In the genomic region with DNA sequence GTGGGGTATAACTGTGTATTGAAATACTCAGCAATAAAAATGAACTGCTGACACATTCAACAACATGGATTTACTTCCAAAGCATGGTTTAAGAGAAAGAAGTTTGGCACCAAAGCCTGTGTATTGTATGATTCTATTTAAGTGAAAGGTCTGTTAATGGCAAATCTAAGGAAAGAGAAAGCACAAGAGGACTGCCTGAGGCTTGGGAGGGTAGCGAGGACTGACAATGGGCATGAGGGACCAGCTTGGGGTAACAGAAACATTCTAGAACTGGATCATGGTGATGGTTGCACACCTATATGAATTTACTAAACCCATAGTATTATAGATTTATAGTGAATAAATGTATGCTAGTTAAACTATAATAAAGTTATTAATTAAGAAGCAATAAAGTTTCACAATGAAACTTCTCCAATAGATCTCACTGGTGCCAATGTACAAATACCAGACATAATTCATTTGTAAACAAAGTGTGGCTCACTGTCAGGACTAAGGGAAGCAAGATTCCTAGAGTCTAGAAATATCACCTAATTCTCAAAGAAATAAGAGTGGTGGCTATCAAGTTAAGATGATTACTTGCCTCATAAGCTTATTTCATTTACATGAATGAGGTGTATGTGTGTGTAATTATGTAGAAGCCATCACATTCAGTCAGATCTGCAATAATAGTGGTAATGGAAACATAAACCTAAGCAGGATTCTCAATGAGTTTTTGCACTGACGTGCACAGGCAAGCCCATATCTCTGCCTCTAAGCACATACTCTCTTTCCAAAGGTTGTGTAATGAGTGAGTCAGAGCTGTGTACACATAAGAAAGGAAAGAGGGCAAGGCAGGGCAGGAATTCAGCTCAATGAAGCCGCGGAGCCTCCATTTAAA, we compare ENCODE assay signal across 9 cellular contexts.
DNase-seq lines count a peak whose midpoint lies in the region; ATAC-seq, FAIRE-seq and TF ChIP-seq lines count a peak whose summit lies in the region.
"Had no signal": no experiment of that assay in that cellular context is flagged by ENCODE, and none has a peak within 500 bp of the region (broad histone marks: within the 10 kb centered on the region; RNA-seq: fewer than 3 reads in every experiment).

No MANE protein-coding gene starts in this region.

- peaks cover 31% of the 10 kb centered on the region for H3K4me1 Mint-ChIP-seq in astrocyte (ENCODE audit: low read depth, unreplicated experiment)

- no peaks in the 10 kb centered on the region for H3K27me3 ChIP-seq in astrocyte (ENCODE audit: insufficient read depth, low read length)

- H2AFZ ChIP-seq in astrocyte (ENCODE audit: low read depth, low read length), result peak overlapping the region; percentile 43

- H3K4me2 ChIP-seq in astrocyte (ENCODE audit: low read length), result peak overlapping the region; percentile 62
- H3K4me2 ChIP-seq: KMS-11 had no signal

- H3K27ac ChIP-seq in astrocyte (ENCODE audit: low read depth, low read length), result peak overlapping the region; percentile 89
- H3K27ac ChIP-seq: KMS-11 had no signal

- H3K27ac Mint-ChIP-seq in astrocyte (ENCODE audit: unreplicated experiment), result peak overlapping the region; percentile 98

- FAIRE-seq in astrocyte (lab: Jason Lieb, UNC), result no peak

- H3K9me3 ChIP-seq in astrocyte (ENCODE audit: insufficient read depth, low read depth, low read length), result no peaks in the 10 kb centered on the region

- peaks cover 6% of the 10 kb centered on the region for H3K9me3 Mint-ChIP-seq in astrocyte (ENCODE audit: unreplicated experiment)

- H3K4me1 ChIP-seq in astrocyte (ENCODE audit: insufficient read depth, low read length), result peaks cover 23% of the 10 kb centered on the region

- H3K4me3 ChIP-seq in astrocyte (ENCODE audit: insufficient read depth, low read depth, low read length), result no peak overlapping the region

- no peaks in the 10 kb centered on the region for H4K20me1 ChIP-seq in astrocyte (ENCODE audit: insufficient read depth, low read length)

- no peaks in the 10 kb centered on the region for H3K36me3 ChIP-seq in astrocyte (ENCODE audit: insufficient read depth, low read length)

- ATAC-seq in GM18511 (IDR thresholded peaks at IDR 0.05; ENCODE audit: unreplicated experiment) (no peak), GM19351 (IDR thresholded peaks at IDR 0.05; ENCODE audit: unreplicated experiment) (no peak), HG03175 (IDR thresholded peaks at IDR 0.05; ENCODE audit: unreplicated experiment) (no peak)

- H3K9ac ChIP-seq in astrocyte (ENCODE audit: low read length), result peak overlapping the region; percentile 54
- H3K9ac ChIP-seq: KMS-11 had no signal

- H3K27me3 Mint-ChIP-seq in astrocyte (ENCODE audit: low read depth, unreplicated experiment), result no peaks in the 10 kb centered on the region

- DNase-seq in AG09319 (ENCODE audit: extremely low read depth, low read depth), result peak; percentile 10
- peak; percentile 96 for DNase-seq in NCI-H1105 treated with DMSO at 0.1 percent for 48 hours (lab: John Stamatoyannopoulos, UW)
- DNase-seq in astrocyte (ENCODE audit: low read depth), result peak; percentile 98
- peak; percentile 3 to 49 for DNase-seq in lung microvascular endothelial cell (ENCODE audit: low read depth in 2 of 2)
- no peak for DNase-seq in T-helper 2 cell

- TF ChIP-seq CTCF in AG09319 (IDR thresholded peaks at IDR 0.05; ENCODE audit: low read depth, low read length) (no peak), astrocyte (IDR thresholded peaks at IDR 0.05; ENCODE audit: insufficient read depth, low read depth, low read length) (no peak)

- peak overlapping the region; percentile 24 for H3K4me3 Mint-ChIP-seq in astrocyte (ENCODE audit: unreplicated experiment)

- H3K79me2 ChIP-seq in astrocyte (ENCODE audit: insufficient read depth, low read length), result no peaks in the 10 kb centered on the region

- H3K36me3 Mint-ChIP-seq in astrocyte (ENCODE audit: low read depth, unreplicated experiment), result no peaks in the 10 kb centered on the region

Comparison
In these comparisons a context has a peak if more than half of its experiments do, and no peak if none do; other contexts are left out.
1. DNase-seq: peak in AG09319 (single experiment), NCI-H1105 treated with DMSO at 0.1 percent for 48 hours (single experiment), astrocyte (single experiment) and lung microvascular endothelial cell (2 of 2); none in T-helper 2 cell (0 of 5).